ENCODE assay signal across 1 cellular context in the genomic region with DNA sequence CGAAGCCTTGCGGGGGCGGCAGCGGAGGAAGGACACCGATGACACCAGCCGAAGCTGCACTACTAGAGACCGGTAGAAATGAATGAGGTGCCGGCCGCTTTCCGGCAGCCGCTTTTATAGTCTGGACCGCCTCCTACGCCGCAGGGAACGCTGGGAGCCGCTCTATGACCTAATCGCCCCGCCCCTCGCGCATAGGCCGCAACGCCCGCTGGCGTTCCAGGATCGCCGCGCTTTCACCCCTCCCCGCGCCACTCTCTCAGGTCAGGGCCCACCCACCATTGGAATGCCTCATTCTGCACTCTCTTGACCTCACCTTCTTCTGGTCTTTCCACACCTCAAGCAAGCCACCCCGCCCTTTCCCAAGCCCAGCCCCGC.
TF ChIP-seq lines count a peak whose summit lies in the region.

TSS of gene DDX5 (minus strand) at position 89 of the 375 bp plus-strand sequence. CDS start 170 bp downstream, outside the sequence.

TF ChIP-seq in SK-N-SH, 30 proteins besides CTCF, POLR2A, EP300 and RAD21 (continued from another document):
- TF ChIP-seq, protein P1, sequence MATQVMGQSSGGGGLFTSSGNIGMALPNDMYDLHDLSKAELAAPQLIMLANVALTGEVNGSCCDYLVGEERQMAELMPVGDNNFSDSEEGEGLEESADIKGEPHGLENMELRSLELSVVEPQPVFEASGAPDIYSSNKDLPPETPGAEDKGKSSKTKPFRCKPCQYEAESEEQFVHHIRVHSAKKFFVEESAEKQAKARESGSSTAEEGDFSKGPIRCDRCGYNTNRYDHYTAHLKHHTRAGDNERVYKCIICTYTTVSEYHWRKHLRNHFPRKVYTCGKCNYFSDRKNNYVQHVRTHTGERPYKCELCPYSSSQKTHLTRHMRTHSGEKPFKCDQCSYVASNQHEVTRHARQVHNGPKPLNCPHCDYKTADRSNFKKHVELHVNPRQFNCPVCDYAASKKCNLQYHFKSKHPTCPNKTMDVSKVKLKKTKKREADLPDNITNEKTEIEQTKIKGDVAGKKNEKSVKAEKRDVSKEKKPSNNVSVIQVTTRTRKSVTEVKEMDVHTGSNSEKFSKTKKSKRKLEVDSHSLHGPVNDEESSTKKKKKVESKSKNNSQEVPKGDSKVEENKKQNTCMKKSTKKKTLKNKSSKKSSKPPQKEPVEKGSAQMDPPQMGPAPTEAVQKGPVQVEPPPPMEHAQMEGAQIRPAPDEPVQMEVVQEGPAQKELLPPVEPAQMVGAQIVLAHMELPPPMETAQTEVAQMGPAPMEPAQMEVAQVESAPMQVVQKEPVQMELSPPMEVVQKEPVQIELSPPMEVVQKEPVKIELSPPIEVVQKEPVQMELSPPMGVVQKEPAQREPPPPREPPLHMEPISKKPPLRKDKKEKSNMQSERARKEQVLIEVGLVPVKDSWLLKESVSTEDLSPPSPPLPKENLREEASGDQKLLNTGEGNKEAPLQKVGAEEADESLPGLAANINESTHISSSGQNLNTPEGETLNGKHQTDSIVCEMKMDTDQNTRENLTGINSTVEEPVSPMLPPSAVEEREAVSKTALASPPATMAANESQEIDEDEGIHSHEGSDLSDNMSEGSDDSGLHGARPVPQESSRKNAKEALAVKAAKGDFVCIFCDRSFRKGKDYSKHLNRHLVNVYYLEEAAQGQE (IDR thresholded peaks at IDR 0.05; ENCODE audit: low read depth, low read length) = peak; percentile 86
- peak; percentile 41; the same call in 1 of the 2 replicates for TF ChIP-seq MXI1 (IDR thresholded peaks at IDR 0.05; ENCODE audit: low read depth, low read length)
- peak; percentile 39 for TF ChIP-seq NFIC (IDR thresholded peaks at IDR 0.05; ENCODE audit: borderline replicate concordance)
- peak; percentile 100 for TF ChIP-seq POLR2AphosphoS5 (IDR thresholded peaks at IDR 0.05; ENCODE audit: low read depth, low read length)
- TF ChIP-seq TEAD4 (IDR thresholded peaks at IDR 0.05; ENCODE audit: borderline replicate concordance, insufficient read depth) = no peak
- TF ChIP-seq FOXM1 (IDR thresholded peaks at IDR 0.05; ENCODE audit: low read depth) = no peak
- TF ChIP-seq NRF1 (IDR thresholded peaks at IDR 0.05; ENCODE audit: low read depth, low read length) = peak; percentile 62
- no peak for TF ChIP-seq TCF12 (IDR thresholded peaks at IDR 0.05)
- no peak for TF ChIP-seq GATA2 (CRISPR knock-in tag; IDR thresholded peaks at IDR 0.05)
- no peak for TF ChIP-seq SMC3 (IDR thresholded peaks at IDR 0.05; ENCODE audit: low read depth, low read length)
- TF ChIP-seq CHD2 (IDR thresholded peaks at IDR 0.05; ENCODE audit: low read length, partially characterized antibody) = peak; percentile 84
- TF ChIP-seq, protein P2, sequence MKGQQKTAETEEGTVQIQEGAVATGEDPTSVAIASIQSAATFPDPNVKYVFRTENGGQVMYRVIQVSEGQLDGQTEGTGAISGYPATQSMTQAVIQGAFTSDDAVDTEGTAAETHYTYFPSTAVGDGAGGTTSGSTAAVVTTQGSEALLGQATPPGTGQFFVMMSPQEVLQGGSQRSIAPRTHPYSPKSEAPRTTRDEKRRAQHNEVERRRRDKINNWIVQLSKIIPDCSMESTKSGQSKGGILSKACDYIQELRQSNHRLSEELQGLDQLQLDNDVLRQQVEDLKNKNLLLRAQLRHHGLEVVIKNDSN (IDR thresholded peaks at IDR 0.05; ENCODE audit: borderline replicate concordance, low read depth) = no peak
- peak; percentile 100 for TF ChIP-seq TAF1 (IDR thresholded peaks at IDR 0.05; ENCODE audit: borderline replicate concordance, low read depth, low read length)
- TF ChIP-seq JUND (IDR thresholded peaks at IDR 0.05) = no peak; the same call in 1 of the 2 replicates
- no peak for TF ChIP-seq RXRA (IDR thresholded peaks at IDR 0.05; ENCODE audit: borderline replicate concordance, low read depth)
- peak; percentile 82 for TF ChIP-seq PBX3 (IDR thresholded peaks at IDR 0.05)
- no peak for TF ChIP-seq EZH2phosphoT487 (IDR thresholded peaks at IDR 0.05; ENCODE audit: borderline replicate concordance, low read depth)
- peak; percentile 6; the same call in 1 of the 2 replicates for TF ChIP-seq RCOR1 (IDR thresholded peaks at IDR 0.05; ENCODE audit: low read length)
- no peak for TF ChIP-seq FOXJ3 (CRISPR knock-in tag; IDR thresholded peaks at IDR 0.05)
- peak; percentile 58; the same call in 1 of the 2 replicates for TF ChIP-seq ELF1 (IDR thresholded peaks at IDR 0.05)
